Comparison of ENCODE assay signal across 30 cellular contexts in the genomic region with DNA sequence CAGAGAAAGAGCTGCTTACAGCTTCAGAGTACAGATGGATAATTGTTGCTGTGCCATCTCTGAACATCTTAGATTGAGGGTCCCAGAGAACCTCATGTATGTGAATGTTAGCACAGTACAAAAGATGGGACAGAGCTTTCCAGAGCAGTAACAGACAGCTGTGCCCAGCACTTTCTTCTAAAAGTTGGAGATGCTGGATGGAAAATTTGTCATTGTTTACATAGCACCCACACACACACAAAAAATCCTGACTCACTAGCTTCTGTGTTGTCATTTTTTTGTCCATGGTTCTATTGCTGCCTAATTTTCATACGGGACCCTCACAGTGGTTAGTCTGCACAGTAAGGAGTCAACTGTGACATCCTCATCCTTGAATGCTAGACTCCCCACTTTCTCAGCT.
"Had no signal": no experiment of that assay in that cellular context is flagged by ENCODE, and none has a peak within 500 bp of the region (broad histone marks: within the 10 kb centered on the region; RNA-seq: fewer than 3 reads in every experiment).

No MANE protein-coding gene starts in this region.

- H3K27me3 Mint-ChIP-seq: activated CD4-positive, alpha-beta memory T cell treated with anti-CD3 and anti-CD28 coated beads for 36 hours; activated CD4-positive, alpha-beta T cell treated with anti-CD3 and anti-CD28 coated beads, Interleukin-2, amount 10 ng/mL, durations not matched to agents 24 days and 14 days; activated naive CD4-positive, alpha-beta T cell treated with anti-CD3 and anti-CD28 coated beads, Interleukin-2, amount 50 U/mL, for 24 hours; activated naive CD8-positive, alpha-beta T cell treated with anti-CD3 and anti-CD28 coated beads, Interleukin-2, amount 50 U/mL, for 24 hours; activated T-cell treated with anti-CD3 and anti-CD28 coated beads, Interleukin-2, amount 50 U/mL, for 24 hours; activated T-helper 17 cell treated with anti-CD3 and anti-CD28 coated beads, Interleukin-2, amount 50 U/mL, for 72 hours; dendritic cell treated with granulocyte-macrophage colony-stimulating factor and Interleukin-4, amounts not matched to agents 40 ng/mL and 50 ng/mL, for 4 days; stimulated activated memory B cell treated with anti-CD40 and anti-IgM and Interleukin-4, amounts not matched to agents 10 μg/mL and 1 μg/mL and 100 μg/mL, for 72 hours had no signal

- H3K4me1 Mint-ChIP-seq: activated CD4-positive, alpha-beta T cell treated with anti-CD3 and anti-CD28 coated beads, Interleukin-2, amount 10 ng/mL, durations not matched to agents 24 days and 14 days; activated naive CD4-positive, alpha-beta T cell treated with anti-CD3 and anti-CD28 coated beads, Interleukin-2, amount 50 U/mL, for 24 hours; activated naive CD8-positive, alpha-beta T cell treated with anti-CD3 and anti-CD28 coated beads, Interleukin-2, amount 50 U/mL, for 24 hours; activated T-helper 17 cell treated with anti-CD3 and anti-CD28 coated beads, Interleukin-2, amount 50 U/mL, for 72 hours; stimulated activated memory B cell treated with anti-CD40 and anti-IgM and Interleukin-4, amounts not matched to agents 10 μg/mL and 1 μg/mL and 100 μg/mL, for 72 hours had no signal

- H3K27ac ChIP-seq: gastroesophageal sphincter, hepatocyte, stomach, suprapubic skin, tibial artery, upper lobe of right lung, WERI-Rb-1 had no signal

- H3K4me2 ChIP-seq: hepatocyte had no signal

- H3K4me1 ChIP-seq: suprapubic skin, upper lobe of right lung had no signal

- H3K79me2 ChIP-seq: hepatocyte had no signal

- H3K36me3 ChIP-seq: gastroesophageal sphincter, right lobe of liver, stomach, suprapubic skin, tibial artery, upper lobe of right lung, WERI-Rb-1 had no signal

- H3K27ac Mint-ChIP-seq: activated CD4-positive, alpha-beta memory T cell treated with anti-CD3 and anti-CD28 coated beads for 36 hours; activated CD4-positive, alpha-beta T cell treated with anti-CD3 and anti-CD28 coated beads, Interleukin-2, amount 10 ng/mL, durations not matched to agents 24 days and 14 days; activated naive CD4-positive, alpha-beta T cell treated with anti-CD3 and anti-CD28 coated beads, Interleukin-2, amount 50 U/mL, for 24 hours; activated naive CD8-positive, alpha-beta T cell treated with anti-CD3 and anti-CD28 coated beads, Interleukin-2, amount 50 U/mL, for 24 hours; activated T-cell treated with anti-CD3 and anti-CD28 coated beads, Interleukin-2, amount 50 U/mL, for 24 hours; activated T-helper 17 cell treated with anti-CD3 and anti-CD28 coated beads, Interleukin-2, amount 50 U/mL, for 72 hours; dendritic cell treated with granulocyte-macrophage colony-stimulating factor and Interleukin-4, amounts not matched to agents 40 ng/mL and 50 ng/mL, for 4 days; endodermal cell; nephron; stimulated activated memory B cell treated with anti-CD40 and anti-IgM and Interleukin-4, amounts not matched to agents 10 μg/mL and 1 μg/mL and 100 μg/mL, for 72 hours had no signal

- H3K9me3 ChIP-seq: gastroesophageal sphincter, right lobe of liver, stomach, suprapubic skin, tibial artery, upper lobe of right lung had no signal

- H3K36me3 Mint-ChIP-seq: activated CD4-positive, alpha-beta memory T cell treated with anti-CD3 and anti-CD28 coated beads for 36 hours; activated naive CD4-positive, alpha-beta T cell treated with anti-CD3 and anti-CD28 coated beads, Interleukin-2, amount 50 U/mL, for 24 hours; stimulated activated memory B cell treated with anti-CD40 and anti-IgM and Interleukin-4, amounts not matched to agents 10 μg/mL and 1 μg/mL and 100 μg/mL, for 72 hours had no signal

- H2AFZ ChIP-seq: hepatocyte had no signal

- DNase-seq: activated CD4-positive, alpha-beta memory T cell treated with anti-CD3 and anti-CD28 coated beads for 36 hours; activated CD4-positive, alpha-beta T cell treated with anti-CD3 and anti-CD28 coated beads, Interleukin-2, amount 10 ng/mL, durations not matched to agents 24 days and 14 days; activated CD8-positive, alpha-beta memory T cell treated with anti-CD3 and anti-CD28 coated beads, Interleukin-2, amount 50 U/mL, for 48 hours; activated gamma-delta T cell treated with Interleukin-2 at 50 U/mL for 16 hours; activated naive CD8-positive, alpha-beta T cell treated with anti-CD3 and anti-CD28 coated beads, Interleukin-2, amount 50 U/mL, for 24 hours; activated T-cell treated with anti-CD3 and anti-CD28 coated beads, Interleukin-2, amount 50 U/mL, for 24 hours; amygdala; endodermal cell; left cardiac atrium; left ventricle myocardium superior; right lobe of liver; small intestine; stimulated activated CD4-positive, alpha-beta T cell treated with anti-CD3 and anti-CD28 coated beads, Interleukin-1b, Interleukin-23, amount 100 ng/mL, for 48 hours; stimulated activated CD4-positive, alpha-beta T cell treated with anti-CD3 and anti-CD28 coated beads, Interleukin-4, amount 100 ng/mL, for 4 hours; stimulated activated CD8-positive, alpha-beta memory T cell treated with anti-CD3 and anti-CD28 coated beads, Interleukin-4, amount 100 ng/mL, for 48 hours; stomach; T-helper 1 cell; tibial artery; upper lobe of right lung; WERI-Rb-1 had no signal

- H3K4me3 ChIP-seq: gastroesophageal sphincter, hepatocyte, right lobe of liver, stomach, suprapubic skin, tibial artery, upper lobe of right lung had no signal

- H3K9me3 Mint-ChIP-seq: activated CD4-positive, alpha-beta memory T cell treated with anti-CD3 and anti-CD28 coated beads for 36 hours; activated CD4-positive, alpha-beta T cell treated with anti-CD3 and anti-CD28 coated beads, Interleukin-2, amount 10 ng/mL, durations not matched to agents 24 days and 14 days; activated naive CD4-positive, alpha-beta T cell treated with anti-CD3 and anti-CD28 coated beads, Interleukin-2, amount 50 U/mL, for 24 hours; activated naive CD8-positive, alpha-beta T cell treated with anti-CD3 and anti-CD28 coated beads, Interleukin-2, amount 50 U/mL, for 24 hours; activated T-cell treated with anti-CD3 and anti-CD28 coated beads, Interleukin-2, amount 50 U/mL, for 24 hours; dendritic cell treated with granulocyte-macrophage colony-stimulating factor and Interleukin-4, amounts not matched to agents 40 ng/mL and 50 ng/mL, for 4 days; endodermal cell; nephron; stimulated activated memory B cell treated with anti-CD40 and anti-IgM and Interleukin-4, amounts not matched to agents 10 μg/mL and 1 μg/mL and 100 μg/mL, for 72 hours had no signal

- H3K27me3 ChIP-seq: gastroesophageal sphincter, hepatocyte, right lobe of liver, stomach, suprapubic skin, tibial artery, upper lobe of right lung had no signal

- H3K4me3 Mint-ChIP-seq: activated CD4-positive, alpha-beta memory T cell treated with anti-CD3 and anti-CD28 coated beads for 36 hours; activated CD4-positive, alpha-beta T cell treated with anti-CD3 and anti-CD28 coated beads, Interleukin-2, amount 10 ng/mL, durations not matched to agents 24 days and 14 days; activated naive CD4-positive, alpha-beta T cell treated with anti-CD3 and anti-CD28 coated beads, Interleukin-2, amount 50 U/mL, for 24 hours; activated naive CD8-positive, alpha-beta T cell treated with anti-CD3 and anti-CD28 coated beads, Interleukin-2, amount 50 U/mL, for 24 hours; activated T-cell treated with anti-CD3 and anti-CD28 coated beads, Interleukin-2, amount 50 U/mL, for 24 hours; activated T-helper 17 cell treated with anti-CD3 and anti-CD28 coated beads, Interleukin-2, amount 50 U/mL, for 72 hours; dendritic cell treated with granulocyte-macrophage colony-stimulating factor and Interleukin-4, amounts not matched to agents 40 ng/mL and 50 ng/mL, for 4 days; endodermal cell; nephron; stimulated activated memory B cell treated with anti-CD40 and anti-IgM and Interleukin-4, amounts not matched to agents 10 μg/mL and 1 μg/mL and 100 μg/mL, for 72 hours had no signal

- ATAC-seq: activated CD4-positive, CD25-positive, alpha-beta regulatory T cell treated with anti-CD3 and anti-CD28 coated beads, Interleukin-2, amount 50 U/mL, for 24 hours; activated naive CD8-positive, alpha-beta T cell treated with anti-CD3 and anti-CD28 coated beads, Interleukin-2, amount 50 U/mL, for 24 hours; activated T-helper 17 cell treated with anti-CD3 and anti-CD28 coated beads, Interleukin-2, amount 50 U/mL, for 72 hours; esophagus mucosa; gastroesophageal sphincter; left ventricle myocardium superior; stimulated activated memory B cell treated with anti-CD40 and anti-IgM and Interleukin-4, amounts not matched to agents 10 μg/mL and 1 μg/mL and 100 μg/mL, for 72 hours; upper lobe of right lung had no signal
